ENCODE assay signal across 22 cellular contexts in the genomic region with DNA sequence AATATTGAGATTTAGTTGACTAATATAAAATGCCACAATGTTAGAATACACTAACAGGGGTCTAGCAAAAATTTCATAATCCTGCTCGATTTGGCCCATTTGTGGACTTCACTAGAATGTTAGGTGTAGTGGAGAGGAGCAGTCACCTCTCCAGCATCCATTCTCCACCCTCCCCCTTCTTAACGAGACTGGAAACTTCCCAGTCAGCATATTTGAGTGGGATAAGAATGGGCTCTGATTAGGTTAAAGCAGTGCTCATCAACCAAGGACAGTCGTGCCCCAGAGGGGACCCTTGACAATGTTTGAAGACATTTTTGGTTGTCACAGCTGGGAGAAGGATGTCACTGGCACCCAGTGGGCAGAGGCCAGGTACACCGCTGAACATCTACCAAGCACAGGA.
"Had no signal": no experiment of that assay in that cellular context is flagged by ENCODE, and none has a peak within 500 bp of the region (broad histone marks: within the 10 kb centered on the region; RNA-seq: fewer than 3 reads in every experiment).

No MANE protein-coding gene starts in this region.

- H3K36me3 ChIP-seq: left ventricle myocardium inferior, neutrophil, right atrium auricular region, stomach, thoracic aorta had no signal

- H3K9me3 Mint-ChIP-seq: immature natural killer cell had no signal

- H3K4me1 ChIP-seq: left ventricle myocardium inferior, right atrium auricular region had no signal

- H3K36me3 Mint-ChIP-seq: immature natural killer cell had no signal

- H3K4me3 Mint-ChIP-seq: immature natural killer cell, nephron progenitor cell had no signal

- H3K9me3 ChIP-seq: left ventricle myocardium inferior, neutrophil, right atrium auricular region, stomach, thoracic aorta had no signal

- H3K4me3 ChIP-seq: dorsolateral prefrontal cortex, left ventricle myocardium inferior, lung, right atrium auricular region, stomach, thoracic aorta had no signal

- FAIRE-seq: endometrium, frontal cortex, keratinocyte, small intestine had no signal

- DNase-seq: cortex of kidney; dorsolateral prefrontal cortex; effector memory CD4-positive, alpha-beta T cell; immature natural killer cell; left cardiac atrium; left ventricle myocardium inferior; mesendoderm; naive B cell; nephron progenitor cell; small intestine; stimulated activated CD4-positive, alpha-beta T cell treated with anti-CD3 and anti-CD28 coated beads, Interleukin-12 subunit alpha, Interleukin-12 subunit beta, amount 100 ng/mL, for 4 hours; stimulated activated naive CD4-positive, alpha-beta T cell; stomach; substantia nigra; trophoblast cell had no signal

- H3K27me3 ChIP-seq: dorsolateral prefrontal cortex, neutrophil, right atrium auricular region, stomach had no signal

- H3K27ac Mint-ChIP-seq: nephron progenitor cell had no signal

- H3K27me3 Mint-ChIP-seq: naive B cell had no signal

- H3K27ac ChIP-seq: dorsolateral prefrontal cortex, left ventricle myocardium inferior, neutrophil, right atrium auricular region, thoracic aorta had no signal
